27 cellular contexts compared by ENCODE assay signal in genomic region chr1:157197906-157198435, GRCh38. TPM values are rescaled to one million over a fixed set of nuclear protein-coding genes. Genes with fewer than 3 reads are reported as not detected.
DNase-seq lines count a peak whose midpoint lies in the region; ATAC-seq and TF ChIP-seq lines count a peak whose summit lies in the region.
"Had no signal": no experiment of that assay in that cellular context is flagged by ENCODE, and none has a peak within 500 bp of the region (broad histone marks: within the 10 kb centered on the region; RNA-seq: fewer than 3 reads in every experiment).

No MANE protein-coding gene starts in this region.

- H3K27ac Mint-ChIP-seq in activated CD8-positive, alpha-beta memory T cell treated with anti-CD3 and anti-CD28 coated beads, Interleukin-2, amount 10 ng/mL, durations not matched to agents 7 days and 5 days: no peak overlapping the region
- H3K27ac Mint-ChIP-seq in mesothelial cell of epicardium: peak overlapping the region; percentile 3
- H3K27ac Mint-ChIP-seq in activated CD4-positive, alpha-beta T cell treated with anti-CD3 and anti-CD28 coated beads, Interleukin-2, amount 10 ng/mL, durations not matched to agents 24 days and 14 days: no peak overlapping the region
- H3K27ac Mint-ChIP-seq in activated naive CD4-positive, alpha-beta T cell treated with anti-CD3 and anti-CD28 coated beads, Interleukin-2, amount 50 U/mL, for 72 hours: no peak overlapping the region
- H3K27ac Mint-ChIP-seq: activated B cell treated with CpG ODN at 0.5 μM for 24 hours; activated CD4-positive, alpha-beta memory T cell treated with anti-CD3 and anti-CD28 coated beads for 36 hours; immature natural killer cell had no signal

- peaks cover 0 to 40% (median 28%) of the 10 kb centered on the region in 45 donors for H3K27me3 ChIP-seq in dorsolateral prefrontal cortex

- no peak overlapping the region for H3K4me3 ChIP-seq in dorsolateral prefrontal cortex
- H3K4me3 ChIP-seq: gastrocnemius medialis, K562, lung, psoas muscle, tibial nerve had no signal

- ATAC-seq in activated CD8-positive, alpha-beta memory T cell treated with anti-CD3 and anti-CD28 coated beads, Interleukin-2, amount 10 ng/mL, durations not matched to agents 7 days and 5 days: no peak
- ATAC-seq in HG03354 (IDR thresholded peaks at IDR 0.05; ENCODE audit: poor library complexity, severe bottlenecking, unreplicated experiment): no peak
- no peak for ATAC-seq in activated naive CD4-positive, alpha-beta T cell treated with anti-CD3 and anti-CD28 coated beads, Interleukin-2, amount 50 U/mL, for 72 hours
- ATAC-seq: gastrocnemius medialis, psoas muscle had no signal

- CTCF ChIA-PET in activated CD8-positive, alpha-beta memory T cell treated with anti-CD3 and anti-CD28 coated beads, Interleukin-2, amount 10 ng/mL, durations not matched to agents 7 days and 5 days (lab: Charles Lee): no interaction called here

- H3K36me3 Mint-ChIP-seq in activated CD8-positive, alpha-beta memory T cell treated with anti-CD3 and anti-CD28 coated beads, Interleukin-2, amount 10 ng/mL, durations not matched to agents 7 days and 5 days: no peaks in the 10 kb centered on the region
- H3K36me3 Mint-ChIP-seq in mesothelial cell of epicardium: no peaks in the 10 kb centered on the region
- no peaks in the 10 kb centered on the region for H3K36me3 Mint-ChIP-seq in activated CD4-positive, alpha-beta T cell treated with anti-CD3 and anti-CD28 coated beads, Interleukin-2, amount 10 ng/mL, durations not matched to agents 24 days and 14 days (ENCODE audit: low read depth)
- H3K36me3 Mint-ChIP-seq in activated naive CD4-positive, alpha-beta T cell treated with anti-CD3 and anti-CD28 coated beads, Interleukin-2, amount 50 U/mL, for 72 hours: no peaks in the 10 kb centered on the region
- H3K36me3 Mint-ChIP-seq: activated CD4-positive, alpha-beta memory T cell treated with anti-CD3 and anti-CD28 coated beads for 36 hours; immature natural killer cell had no signal

- intact Hi-C loops in dorsolateral prefrontal cortex (cut with DNase I): loop anchor here in 1 of 2 donors (5.0 kb wide), 1 partner anchor 289 kb away; no protein-coding TSS in a partner anchor
- intact Hi-C loops in activated CD4-positive, alpha-beta T cell treated with anti-CD3 and anti-CD28 coated beads, Interleukin-2, amount 10 ng/mL, durations not matched to agents 24 days and 14 days (cut with micrococcal nuclease): loop anchor here (10.0 kb wide), 1 partner anchor 177 kb away; no protein-coding TSS in a partner anchor

- no peaks in the 10 kb centered on the region for H3K9me3 Mint-ChIP-seq in activated CD8-positive, alpha-beta memory T cell treated with anti-CD3 and anti-CD28 coated beads, Interleukin-2, amount 10 ng/mL, durations not matched to agents 7 days and 5 days (ENCODE audit: low read depth)
- H3K9me3 Mint-ChIP-seq in mesothelial cell of epicardium: no peaks in the 10 kb centered on the region
- H3K9me3 Mint-ChIP-seq in activated CD4-positive, alpha-beta T cell treated with anti-CD3 and anti-CD28 coated beads, Interleukin-2, amount 10 ng/mL, durations not matched to agents 24 days and 14 days: no peaks in the 10 kb centered on the region
- no peaks in the 10 kb centered on the region for H3K9me3 Mint-ChIP-seq in activated naive CD4-positive, alpha-beta T cell treated with anti-CD3 and anti-CD28 coated beads, Interleukin-2, amount 50 U/mL, for 72 hours
- H3K9me3 Mint-ChIP-seq: activated B cell treated with CpG ODN at 0.5 μM for 24 hours; activated CD4-positive, alpha-beta memory T cell treated with anti-CD3 and anti-CD28 coated beads for 36 hours; immature natural killer cell; stimulated activated naive CD8-positive, alpha-beta T cell treated with anti-CD3 and anti-CD28 coated beads, Interleukin-15, amount 100 ng/mL, for 72 hours had no signal

- TF ChIP-seq CTCF in mesothelial cell of epicardium (IDR thresholded peaks at IDR 0.05; ENCODE audit: unreplicated experiment) (no peak), dorsolateral prefrontal cortex (IDR thresholded peaks at IDR 0.05 in 54 of 56, conservative IDR thresholded peaks at IDR 0.05 in 2 of 56; ENCODE audit: low read depth in 1 of 56, partially characterized antibody in 56 of 56) (no peak)

- DNase-seq in activated CD8-positive, alpha-beta memory T cell treated with anti-CD3 and anti-CD28 coated beads for 24 hours: peak; percentile 44
- no peak for DNase-seq in activated CD8-positive, alpha-beta memory T cell treated with anti-CD3 and anti-CD28 coated beads, Interleukin-2, amount 10 ng/mL, durations not matched to agents 7 days and 5 days
- DNase-seq in cerebellum (ENCODE audit: low spot score) (peak; percentile 48), mesothelial cell of epicardium (ENCODE audit: low spot score in 2 of 2, unreplicated experiment in 2 of 2) (no peak), dorsolateral prefrontal cortex (no peak)
- DNase-seq in activated CD4-positive, alpha-beta T cell treated with anti-CD3 and anti-CD28 coated beads, Interleukin-2, amount 10 ng/mL, durations not matched to agents 24 days and 14 days: no peak
- DNase-seq in activated naive CD4-positive, alpha-beta T cell treated with anti-CD3 and anti-CD28 coated beads, Interleukin-2, amount 50 U/mL, for 72 hours (ENCODE audit: low spot score in 2 of 2): no peak
- DNase-seq: activated B cell treated with CpG ODN at 0.5 μM for 24 hours; activated effector memory CD4-positive, alpha-beta T cell treated with Interleukin-2 at 50 U/mL for 16 hours; BE2C; gastrocnemius medialis; GOT3; hippocampal formation; immature natural killer cell; MM.1S; NCI-H146; NCI-H2227 treated with DMSO at 0.1 percent for 48 hours; psoas muscle; SHP77 treated with DMSO at 0.1 percent for 48 hours; stimulated activated naive CD8-positive, alpha-beta T cell treated with anti-CD3 and anti-CD28 coated beads, Interleukin-15, amount 100 ng/mL, for 72 hours; SW 1271; T1000 had no signal

- H3K27ac ChIP-seq in dorsolateral prefrontal cortex: no peak overlapping the region
- H3K27ac ChIP-seq: gastrocnemius medialis, psoas muscle, tibial nerve had no signal

- peaks cover 32% of the 10 kb centered on the region for H3K27me3 Mint-ChIP-seq in activated CD8-positive, alpha-beta memory T cell treated with anti-CD3 and anti-CD28 coated beads, Interleukin-2, amount 10 ng/mL, durations not matched to agents 7 days and 5 days
- no peaks in the 10 kb centered on the region for H3K27me3 Mint-ChIP-seq in mesothelial cell of epicardium (ENCODE audit: low read depth)
- H3K27me3 Mint-ChIP-seq in activated CD4-positive, alpha-beta T cell treated with anti-CD3 and anti-CD28 coated beads, Interleukin-2, amount 10 ng/mL, durations not matched to agents 24 days and 14 days: peaks cover 28% of the 10 kb centered on the region

- H3K4me1 Mint-ChIP-seq in activated CD8-positive, alpha-beta memory T cell treated with anti-CD3 and anti-CD28 coated beads, Interleukin-2, amount 10 ng/mL, durations not matched to agents 7 days and 5 days: peaks cover 8% of the 10 kb centered on the region
- peaks cover 14% of the 10 kb centered on the region for H3K4me1 Mint-ChIP-seq in mesothelial cell of epicardium
- peaks cover 3% of the 10 kb centered on the region for H3K4me1 Mint-ChIP-seq in activated CD4-positive, alpha-beta T cell treated with anti-CD3 and anti-CD28 coated beads, Interleukin-2, amount 10 ng/mL, durations not matched to agents 24 days and 14 days

- H3K4me3 Mint-ChIP-seq in activated CD8-positive, alpha-beta memory T cell treated with anti-CD3 and anti-CD28 coated beads, Interleukin-2, amount 10 ng/mL, durations not matched to agents 7 days and 5 days: no peak overlapping the region
- no peak overlapping the region for H3K4me3 Mint-ChIP-seq in mesothelial cell of epicardium
- H3K4me3 Mint-ChIP-seq in activated CD4-positive, alpha-beta T cell treated with anti-CD3 and anti-CD28 coated beads, Interleukin-2, amount 10 ng/mL, durations not matched to agents 24 days and 14 days: no peak overlapping the region
- H3K4me3 Mint-ChIP-seq: activated B cell treated with CpG ODN at 0.5 μM for 24 hours; activated CD4-positive, alpha-beta memory T cell treated with anti-CD3 and anti-CD28 coated beads for 36 hours; immature natural killer cell; stimulated activated naive CD8-positive, alpha-beta T cell treated with anti-CD3 and anti-CD28 coated beads, Interleukin-15, amount 100 ng/mL, for 72 hours had no signal

RNA-seq across cellular contexts. Expression of gene ETV3, which starts 59.8 kb away (rescaled TPM):
- total RNA-seq in activated CD8-positive, alpha-beta memory T cell treated with anti-CD3 and anti-CD28 coated beads, Interleukin-2, amount 10 ng/mL, durations not matched to agents 7 days and 5 days: 10 to 100 TPM; 27.8 to 32.8 TPM
- total RNA-seq in cerebellum (15.9 TPM), mesothelial cell of epicardium (57.8 to 61.7 TPM (median 60.6 TPM) in 3 replicates), dorsolateral prefrontal cortex (10 to 100 TPM; 14.8 to 41.5 (median 21.3) TPM)
- total RNA-seq in activated CD4-positive, alpha-beta T cell treated with anti-CD3 and anti-CD28 coated beads, Interleukin-2, amount 10 ng/mL, durations not matched to agents 24 days and 14 days: 40.4 and 41.3 TPM in 2 replicates
- total RNA-seq in activated naive CD4-positive, alpha-beta T cell treated with anti-CD3 and anti-CD28 coated beads, Interleukin-2, amount 50 U/mL, for 72 hours: 10 to 100 TPM; 27.0 to 49.3 TPM

Comparison
In these comparisons a context has a peak if more than half of its experiments do, and no peak if none do; other contexts are left out.
1. DNase-seq: peak in activated CD8-positive, alpha-beta memory T cell treated with anti-CD3 and anti-CD28 coated beads for 24 hours (single experiment) and cerebellum (single experiment); none in activated CD8-positive, alpha-beta memory T cell treated with anti-CD3 and anti-CD28 coated beads, Interleukin-2, amount 10 ng/mL, durations not matched to agents 7 days and 5 days (single experiment), mesothelial cell of epicardium (0 of 2), dorsolateral prefrontal cortex (0 of 10), activated CD4-positive, alpha-beta T cell treated with anti-CD3 and anti-CD28 coated beads, Interleukin-2, amount 10 ng/mL, durations not matched to agents 24 days and 14 days (single experiment) and activated naive CD4-positive, alpha-beta T cell treated with anti-CD3 and anti-CD28 coated beads, Interleukin-2, amount 50 U/mL, for 72 hours (0 of 2).